Comparison of ENCODE assay signal across 1 cellular context in genomic region chr3:116276637-116277036, GRCh38.
TF ChIP-seq lines count a peak whose summit lies in the region.

No MANE protein-coding gene starts in this region.

TF ChIP-seq in IMR-90, 13 proteins besides CTCF, POLR2A, EP300 and RAD21 (continued from another document):
- TF ChIP-seq USF2 (IDR thresholded peaks at IDR 0.05; ENCODE audit: low read depth, low read length) (no peak), FOS (IDR thresholded peaks at IDR 0.05; ENCODE audit: low read depth, low read length) (no peak), RFX5 (IDR thresholded peaks at IDR 0.05; ENCODE audit: low read depth, low read length) (no peak), MAFK (IDR thresholded peaks at IDR 0.05; ENCODE audit: low read depth, low read length) (no peak)
